In the genomic region with DNA sequence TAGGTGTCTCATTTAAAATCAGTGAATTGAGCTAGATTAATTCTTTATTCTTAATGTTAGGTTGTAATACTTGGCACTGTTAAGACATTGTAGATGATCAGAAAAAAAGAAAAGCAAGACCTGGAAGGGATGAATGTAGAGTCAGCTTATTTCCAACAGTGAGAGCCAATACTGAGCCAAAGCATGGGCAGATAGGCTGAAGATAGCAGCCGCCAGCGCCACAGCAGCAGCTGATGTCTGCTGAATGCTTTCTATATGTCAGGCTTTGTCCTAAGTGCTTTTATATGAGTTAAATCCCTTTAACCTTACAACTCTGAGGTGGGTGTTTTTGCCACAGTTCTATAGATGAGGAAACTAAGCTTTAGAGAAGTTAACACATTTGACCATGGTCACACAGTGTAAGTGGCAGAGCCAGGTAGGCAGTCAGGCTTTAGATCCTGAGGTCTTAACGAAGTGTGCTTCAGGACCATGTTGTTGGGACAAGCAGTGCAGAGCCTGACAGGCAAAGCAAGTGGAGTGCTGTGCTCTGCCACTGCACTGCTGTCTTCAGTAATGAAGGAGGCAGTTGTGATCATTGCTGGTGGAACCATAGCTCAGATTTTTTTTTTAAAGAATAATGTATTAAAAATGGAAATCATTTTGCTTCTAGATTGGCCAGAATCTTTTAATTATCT, we compare ENCODE assay signal across 1 cellular context.
TF ChIP-seq lines count a peak whose summit lies in the region.

No MANE protein-coding gene starts in this region.

TF ChIP-seq in SK-N-SH treated with all-trans-retinoic acid at 6 μM for 48 hours, 23 proteins besides CTCF, POLR2A, EP300 and RAD21 (continued from another document):
- TF ChIP-seq PATZ1 (CRISPR knock-in tag; IDR thresholded peaks at IDR 0.05; ENCODE audit: borderline replicate concordance) (no peak), ESRRG (CRISPR knock-in tag; IDR thresholded peaks at IDR 0.05) (no peak), TOX (CRISPR knock-in tag; IDR thresholded peaks at IDR 0.05; ENCODE audit: borderline replicate concordance) (no peak), ARNTL (CRISPR knock-in tag; IDR thresholded peaks at IDR 0.05; ENCODE audit: borderline replicate concordance, low read depth) (no peak)
